8 cellular contexts compared by ENCODE assay signal in genomic region chr3:16148783-16149182, GRCh38. TPM values are rescaled to one million over a fixed set of nuclear protein-coding genes. Genes with fewer than 3 reads are reported as not detected.
DNase-seq lines count a peak whose midpoint lies in the region; ATAC-seq and TF ChIP-seq lines count a peak whose summit lies in the region.

No MANE protein-coding gene starts in this region.

- TF ChIP-seq CTCF in foreskin fibroblast (IDR thresholded peaks at IDR 0.05; ENCODE audit: low read depth, low read length): no peak
- TF ChIP-seq CTCF in CD8-positive, alpha-beta T cell (IDR thresholded peaks at IDR 0.05): no peak

- CTCF ChIA-PET in CD8-positive, alpha-beta T cell (lab: Charles Lee): interaction anchor here (1.7 kb wide), 1 partner anchor 14 kb away, joined by 4 read pairs; no protein-coding TSS in a partner anchor

- ATAC-seq in HG03095 (IDR thresholded peaks at IDR 0.05; ENCODE audit: unreplicated experiment) (no peak), GM19395 (IDR thresholded peaks at IDR 0.05; ENCODE audit: unreplicated experiment) (no peak)
- no peak for ATAC-seq in CD8-positive, alpha-beta T cell

- no peak overlapping the region for H3K4me3 ChIP-seq in foreskin fibroblast (ENCODE audit: low read depth in 1 of 2, low read length in 2 of 2)
- no peak overlapping the region for H3K4me3 ChIP-seq in CD8-positive, alpha-beta T cell (ENCODE audit: low read depth, low read length)

- H3K36me3 ChIP-seq in CD8-positive, alpha-beta T cell (ENCODE audit: insufficient read depth, low read length): no peaks in the 10 kb centered on the region

- peaks cover 5% of the 10 kb centered on the region for H3K9me3 Mint-ChIP-seq in CD8-positive, alpha-beta T cell

- H3K4me1 Mint-ChIP-seq in CD8-positive, alpha-beta T cell (ENCODE audit: low read depth): no peaks in the 10 kb centered on the region

- POLR2A ChIA-PET in CD8-positive, alpha-beta T cell (lab: Charles Lee): no interaction called here

- H3K36me3 Mint-ChIP-seq in CD8-positive, alpha-beta T cell: no peaks in the 10 kb centered on the region

- no peak overlapping the region for H3K4me3 Mint-ChIP-seq in CD8-positive, alpha-beta T cell

- H3K27ac ChIP-seq in CD8-positive, alpha-beta T cell (ENCODE audit: low read depth, low read length): no peak overlapping the region

- H3K27me3 ChIP-seq in CD8-positive, alpha-beta T cell (ENCODE audit: insufficient read depth, low read length): no peaks in the 10 kb centered on the region

- H3K4me1 ChIP-seq in CD8-positive, alpha-beta T cell (ENCODE audit: insufficient read depth, low read length): no peaks in the 10 kb centered on the region

- intact Hi-C loops in CD8-positive, alpha-beta T cell (cut with DNase I, micrococcal nuclease): no loop called here

- no peak overlapping the region for H3K27ac Mint-ChIP-seq in CD8-positive, alpha-beta T cell

- peak; percentile 59 for DNase-seq in DMS 273 treated with DMSO at 0.1 percent for 48 hours (lab: John Stamatoyannopoulos, UW)
- peak; percentile 69 for DNase-seq in NCI-H69 (lab: John Stamatoyannopoulos, UW)
- DNase-seq in foreskin fibroblast: peak; percentile 93 to 95
- peak; percentile 99 for DNase-seq in pulmonary artery endothelial cell (ENCODE audit: low read depth, low spot score)
- DNase-seq in HK-2 (ENCODE audit: unreplicated experiment): no peak
- DNase-seq in CD8-positive, alpha-beta T cell: no peak

- peaks cover 16% of the 10 kb centered on the region for H3K27me3 Mint-ChIP-seq in CD8-positive, alpha-beta T cell (ENCODE audit: low read depth)

- no peaks in the 10 kb centered on the region for H3K9me3 ChIP-seq in CD8-positive, alpha-beta T cell (ENCODE audit: low read length)

RNA-seq across cellular contexts. Expression of gene GALNT15, which starts 25.7 kb away (rescaled TPM):
- 18.8 and 97.1 TPM in 2 replicates for total RNA-seq in pulmonary artery endothelial cell
- not detected for total RNA-seq in CD8-positive, alpha-beta T cell

Comparison
In these comparisons a context has a peak if more than half of its experiments do, and no peak if none do; other contexts are left out.
1. DNase-seq: peak in DMS 273 treated with DMSO at 0.1 percent for 48 hours (single experiment), NCI-H69 (single experiment), foreskin fibroblast (2 of 2) and pulmonary artery endothelial cell (single experiment); none in HK-2 (single experiment) and CD8-positive, alpha-beta T cell (0 of 7).
2. RNA of gene GALNT15, which starts 25.7 kb away (total RNA-seq): 18.8 to 97.1 TPM in pulmonary artery endothelial cell; not detected in CD8-positive, alpha-beta T cell; every median in the first group is over 10 times any median in the second.